19 cellular contexts compared by ENCODE assay signal in the genomic region with DNA sequence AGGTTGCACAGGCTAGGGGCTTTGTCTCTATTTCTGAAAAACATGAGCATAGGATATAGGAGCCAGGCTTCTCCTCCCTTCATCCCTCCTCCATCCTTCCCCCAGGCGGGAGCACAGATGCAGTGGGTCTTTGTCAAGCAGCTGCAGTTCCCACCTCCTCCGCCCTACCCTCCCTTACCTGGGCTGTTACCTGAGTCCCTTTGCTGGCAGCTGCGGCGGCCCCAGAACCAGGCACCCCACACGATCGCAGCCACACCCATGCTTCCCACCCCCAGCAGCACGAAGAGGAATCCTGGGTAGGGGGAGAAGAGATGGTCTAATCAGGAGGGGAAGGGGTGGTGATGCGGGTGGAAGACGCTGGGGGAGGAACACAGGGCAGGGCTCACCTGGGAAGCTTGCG. TPM values are rescaled to one million over a fixed set of nuclear protein-coding genes. Genes with fewer than 3 reads are reported as not detected.
DNase-seq lines count a peak whose midpoint lies in the region; ATAC-seq and TF ChIP-seq lines count a peak whose summit lies in the region.
"Had no signal": no experiment of that assay in that cellular context is flagged by ENCODE, and none has a peak within 500 bp of the region (broad histone marks: within the 10 kb centered on the region; RNA-seq: fewer than 3 reads in every experiment).

No MANE protein-coding gene starts in this region.

- H3K36me3 ChIP-seq in SK-N-SH (replicated peaks in 1 of 2; ENCODE audit: control insufficient read depth in 1 of 2, insufficient read depth in 2 of 2, low read length in 1 of 2) (no peaks in the 10 kb centered on the region), endodermal cell (ENCODE audit: control insufficient read depth, insufficient read depth, low read length) (no peaks in the 10 kb centered on the region)
- H3K36me3 ChIP-seq: HAP-1 had no signal

- ATAC-seq in SK-N-SH treated with all-trans-retinoic acid at 6 μM for 48 hours (no peak), GM19452 (IDR thresholded peaks at IDR 0.05; ENCODE audit: unreplicated experiment) (no peak), GM18511 (IDR thresholded peaks at IDR 0.05; ENCODE audit: unreplicated experiment) (no peak)
- ATAC-seq: A549; CD8-positive, alpha-beta T cell had no signal

- TF ChIP-seq RAD21 in SK-N-SH (IDR thresholded peaks at IDR 0.05; ENCODE audit: low read length): no peak

- POLR2A ChIA-PET in SK-N-SH (lab: Yijun Ruan, JAX): no interaction called here

- H3K27me3 ChIP-seq in SK-N-SH (ENCODE audit: insufficient read depth) (no peaks in the 10 kb centered on the region), endodermal cell (ENCODE audit: control insufficient read depth, insufficient read depth, low read length, poor library complexity, severe bottlenecking) (no peaks in the 10 kb centered on the region)
- H3K27me3 ChIP-seq: BE2C had no signal

- H3K27ac Mint-ChIP-seq in endodermal cell: no peak overlapping the region
- H3K27ac Mint-ChIP-seq: CD8-positive, alpha-beta T cell had no signal

- TF ChIP-seq EP300 in SK-N-SH (IDR thresholded peaks at IDR 0.05; ENCODE audit: borderline replicate concordance in 1 of 2, low read depth in 1 of 2, low read length in 1 of 2): no peak

- no peaks in the 10 kb centered on the region for H3K4me1 Mint-ChIP-seq in endodermal cell

- H2AFZ ChIP-seq in SK-N-SH (ENCODE audit: low read depth): no peak overlapping the region
- H2AFZ ChIP-seq: GM23248 had no signal

- no peak overlapping the region for H3K4me3 Mint-ChIP-seq in endodermal cell
- H3K4me3 Mint-ChIP-seq: CD8-positive, alpha-beta T cell had no signal

- no peak for TF ChIP-seq CTCF in SK-N-SH (IDR thresholded peaks at IDR 0.05)
- TF ChIP-seq CTCF in endodermal cell (conservative IDR thresholded peaks at IDR 0.05): no peak

- no peak overlapping the region for H3K9ac ChIP-seq in SK-N-SH
- H3K9ac ChIP-seq in endodermal cell (ENCODE audit: extremely low read depth, low read length, poor library complexity, severe bottlenecking): no peak overlapping the region
- H3K9ac ChIP-seq: GM23248 had no signal

- CTCF ChIA-PET in SK-N-SH (lab: Yijun Ruan, JAX): interaction anchor here (0.7 to 2.2 kb wide), 2 partner anchors 47 to 59 kb away, joined by 3 to 7 read pairs; partner anchors contain the start of gene YJU2

- no peak overlapping the region for H3K4me2 ChIP-seq in SK-N-SH
- H3K4me2 ChIP-seq: A549 had no signal

- DNase-seq in SK-N-SH: peak; percentile 20
- DNase-seq in NCI-H2171 treated with DMSO at 0.1 percent for 48 hours (lab: John Stamatoyannopoulos, UW): peak; percentile 94
- peak; percentile 62 for DNase-seq in endodermal cell
- DNase-seq in superior temporal gyrus (ENCODE audit: extremely low spot score): no peak
- DNase-seq: BE2C; CD8-positive, alpha-beta T cell; COR-L47; DMS153; DND-41; GDM1; GM23248 had no signal

- H3K9me2 ChIP-seq in SK-N-SH: no peaks in the 10 kb centered on the region

- no peaks in the 10 kb centered on the region for H3K9me3 Mint-ChIP-seq in endodermal cell
- H3K9me3 Mint-ChIP-seq: CD8-positive, alpha-beta T cell had no signal

- H4K20me1 ChIP-seq in SK-N-SH (ENCODE audit: insufficient read depth): no peaks in the 10 kb centered on the region

- H3K4me3 ChIP-seq in SK-N-SH (ENCODE audit: low read depth in 2 of 2, low read length in 1 of 2): no peak overlapping the region
- no peak overlapping the region for H3K4me3 ChIP-seq in endodermal cell (ENCODE audit: low read length)
- H3K4me3 ChIP-seq: A549, GM23248, HAP-1 had no signal

- WGBS in SK-N-SH (ENCODE audit: low lambda C conversion rate): 84% methylated on average over 10 of the region's 10 CpGs
- WGBS in endodermal cell (ENCODE audit: insufficient coverage in 1 of 2, insufficient read length in 1 of 2), 2 experiments: 71 to 92% methylated on average over 2 to 5 of the region's 10 CpGs

- no peak overlapping the region for H3K27ac ChIP-seq in SK-N-SH (ENCODE audit: low read depth in 2 of 2, low read length in 1 of 2)
- H3K27ac ChIP-seq in endodermal cell (ENCODE audit: low read depth, low read length): no peak overlapping the region
- H3K27ac ChIP-seq: A549, C4-2B, GM23248 had no signal

- no peaks in the 10 kb centered on the region for H3K9me3 ChIP-seq in SK-N-SH
- H3K9me3 ChIP-seq in endodermal cell (ENCODE audit: control insufficient read depth, low read length): no peaks in the 10 kb centered on the region
- H3K9me3 ChIP-seq: A549, BE2C, HAP-1 had no signal

- H3K79me2 ChIP-seq in SK-N-SH (ENCODE audit: insufficient read depth): no peaks in the 10 kb centered on the region

- H3K27me3 Mint-ChIP-seq in endodermal cell (ENCODE audit: insufficient read depth): peaks cover 3% of the 10 kb centered on the region

- no peaks in the 10 kb centered on the region for H3F3A ChIP-seq in SK-N-SH (replicated peaks; ENCODE audit: insufficient read depth)

- peaks cover 0 to 17% of the 10 kb centered on the region in 2 experiments; a peak in 1 of 4 replicates for H3K4me1 ChIP-seq in SK-N-SH (ENCODE audit: control insufficient read depth in 1 of 2, insufficient read depth in 2 of 2, low read depth in 1 of 2, low read length in 1 of 2)
- no peaks in the 10 kb centered on the region for H3K4me1 ChIP-seq in endodermal cell (ENCODE audit: control insufficient read depth, insufficient read depth, low read length)
- H3K4me1 ChIP-seq: A549, HAP-1 had no signal

- no peaks in the 10 kb centered on the region for H3K36me3 Mint-ChIP-seq in endodermal cell (ENCODE audit: low read depth)

TF ChIP-seq in SK-N-SH, 30 proteins besides CTCF, POLR2A, EP300 and RAD21 (continues in another document):
- no peak for TF ChIP-seq MXI1 (IDR thresholded peaks at IDR 0.05; ENCODE audit: low read depth, low read length)

TF ChIP-seq in SK-N-SH treated with all-trans-retinoic acid at 6 μM for 48 hours, 23 proteins besides CTCF, POLR2A, EP300 and RAD21 (continues in another document):
- TF ChIP-seq ZFP30 (CRISPR knock-in tag; IDR thresholded peaks at IDR 0.05) (no peak), PPARA (CRISPR knock-in tag; IDR thresholded peaks at IDR 0.05; ENCODE audit: borderline replicate concordance) (no peak)
- TF ChIP-seq, protein P1, sequence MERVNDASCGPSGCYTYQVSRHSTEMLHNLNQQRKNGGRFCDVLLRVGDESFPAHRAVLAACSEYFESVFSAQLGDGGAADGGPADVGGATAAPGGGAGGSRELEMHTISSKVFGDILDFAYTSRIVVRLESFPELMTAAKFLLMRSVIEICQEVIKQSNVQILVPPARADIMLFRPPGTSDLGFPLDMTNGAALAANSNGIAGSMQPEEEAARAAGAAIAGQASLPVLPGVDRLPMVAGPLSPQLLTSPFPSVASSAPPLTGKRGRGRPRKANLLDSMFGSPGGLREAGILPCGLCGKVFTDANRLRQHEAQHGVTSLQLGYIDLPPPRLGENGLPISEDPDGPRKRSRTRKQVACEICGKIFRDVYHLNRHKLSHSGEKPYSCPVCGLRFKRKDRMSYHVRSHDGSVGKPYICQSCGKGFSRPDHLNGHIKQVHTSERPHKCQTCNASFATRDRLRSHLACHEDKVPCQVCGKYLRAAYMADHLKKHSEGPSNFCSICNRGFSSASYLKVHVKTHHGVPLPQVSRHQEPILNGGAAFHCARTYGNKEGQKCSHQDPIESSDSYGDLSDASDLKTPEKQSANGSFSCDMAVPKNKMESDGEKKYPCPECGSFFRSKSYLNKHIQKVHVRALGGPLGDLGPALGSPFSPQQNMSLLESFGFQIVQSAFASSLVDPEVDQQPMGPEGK (CRISPR knock-in tag; IDR thresholded peaks at IDR 0.05; ENCODE audit: borderline replicate concordance): no peak
- TF ChIP-seq, protein P2, sequence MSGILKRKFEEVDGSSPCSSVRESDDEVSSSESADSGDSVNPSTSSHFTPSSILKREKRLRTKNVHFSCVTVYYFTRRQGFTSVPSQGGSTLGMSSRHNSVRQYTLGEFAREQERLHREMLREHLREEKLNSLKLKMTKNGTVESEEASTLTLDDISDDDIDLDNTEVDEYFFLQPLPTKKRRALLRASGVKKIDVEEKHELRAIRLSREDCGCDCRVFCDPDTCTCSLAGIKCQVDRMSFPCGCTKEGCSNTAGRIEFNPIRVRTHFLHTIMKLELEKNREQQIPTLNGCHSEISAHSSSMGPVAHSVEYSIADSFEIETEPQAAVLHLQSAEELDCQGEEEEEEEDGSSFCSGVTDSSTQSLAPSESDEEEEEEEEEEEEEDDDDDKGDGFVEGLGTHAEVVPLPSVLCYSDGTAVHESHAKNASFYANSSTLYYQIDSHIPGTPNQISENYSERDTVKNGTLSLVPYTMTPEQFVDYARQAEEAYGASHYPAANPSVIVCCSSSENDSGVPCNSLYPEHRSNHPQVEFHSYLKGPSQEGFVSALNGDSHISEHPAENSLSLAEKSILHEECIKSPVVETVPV (CRISPR knock-in tag; IDR thresholded peaks at IDR 0.05): no peak

RNA-seq across cellular contexts. Expression of gene TMIGD2, which starts 7.8 kb away (rescaled TPM):
- 0.06 TPM in 1 of 2 replicates, not detected in the other for polyA plus RNA-seq in SK-N-SH (2012; rRNA removed)
- 0.03 and 0.21 TPM in 2 replicates for polyA plus RNA-seq in SK-N-SH (2012; cell fraction: cytosol; rRNA removed)
- polyA plus RNA-seq in SK-N-SH (2012; cell fraction: nucleus; rRNA removed): not detected in 2 replicates
- under 1 TPM; 0.58 to 0.70 TPM for total RNA-seq in endodermal cell
- 0.93 TPM for polyA plus RNA-seq in endodermal cell (2013, experiment 1 of 2)
- 0.87 TPM for polyA plus RNA-seq in endodermal cell (2013, experiment 2 of 2)
- total RNA-seq: GM23248, HT1080 had no signal
- polyA plus RNA-seq: A549, AG04450, GM23248 had no signal

RNA-seq across cellular contexts. Expression of gene FSD1, which starts 10.0 kb away (rescaled TPM):
- 46.7 and 49.0 TPM in 2 replicates for polyA plus RNA-seq in SK-N-SH (2012; rRNA removed)
- 18.6 and 33.9 TPM in 2 replicates for polyA plus RNA-seq in SK-N-SH (2012; cell fraction: cytosol; rRNA removed)
- polyA plus RNA-seq in SK-N-SH (2012; cell fraction: nucleus; rRNA removed): 90.3 and 101 TPM in 2 replicates
- 10 to 100 TPM; 33.3 to 37.9 TPM for total RNA-seq in endodermal cell
- 66.1 TPM for polyA plus RNA-seq in endodermal cell (2013, experiment 1 of 2)
- 53.5 TPM for polyA plus RNA-seq in endodermal cell (2013, experiment 2 of 2)

RNA-seq across cellular contexts. Expression of gene SHD, which starts 15.3 kb away (rescaled TPM):
- 3.1 and 6.9 TPM in 2 replicates for polyA plus RNA-seq in SK-N-SH (2012; rRNA removed)
- 3.0 and 7.6 TPM in 2 replicates for polyA plus RNA-seq in SK-N-SH (2012; cell fraction: cytosol; rRNA removed)
- polyA plus RNA-seq in SK-N-SH (2012; cell fraction: nucleus; rRNA removed): 8.5 and 32.8 TPM in 2 replicates
- 1 to 10 TPM; 2.8 to 6.6 TPM for total RNA-seq in endodermal cell
- polyA plus RNA-seq in endodermal cell (2013, experiment 1 of 2): 10.1 TPM
- 9.9 TPM for polyA plus RNA-seq in endodermal cell (2013, experiment 2 of 2)
- total RNA-seq: GM23248, HT1080 had no signal
- polyA plus RNA-seq: AG04450, GM23248 had no signal

RNA-seq across cellular contexts. Expression of gene STAP2, which starts 44.2 kb away (rescaled TPM):
- polyA plus RNA-seq in SK-N-SH (2012; rRNA removed): 6.0 and 7.6 TPM in 2 replicates
- polyA plus RNA-seq in SK-N-SH (2012; cell fraction: cytosol; rRNA removed): 2.8 and 2.9 TPM in 2 replicates
- polyA plus RNA-seq in SK-N-SH (2012; cell fraction: nucleus; rRNA removed): 5.6 and 6.1 TPM in 2 replicates
- total RNA-seq in endodermal cell: 10 to 100 TPM; 12.7 to 13.3 TPM
- polyA plus RNA-seq in endodermal cell (2013, experiment 1 of 2): 10.3 TPM
- 9.6 TPM for polyA plus RNA-seq in endodermal cell (2013, experiment 2 of 2)

RNA-seq across cellular contexts. Expression of gene YJU2, which starts 47.5 kb away (rescaled TPM):
- 25.3 and 29.0 TPM in 2 replicates for polyA plus RNA-seq in SK-N-SH (2012; rRNA removed)
- 19.2 and 22.0 TPM in 2 replicates for polyA plus RNA-seq in SK-N-SH (2012; cell fraction: cytosol; rRNA removed)
- 18.9 and 21.1 TPM in 2 replicates for polyA plus RNA-seq in SK-N-SH (2012; cell fraction: nucleus; rRNA removed)
- 10 to 100 TPM; 15.8 to 16.4 TPM for total RNA-seq in endodermal cell
- 19.3 TPM for polyA plus RNA-seq in endodermal cell (2013, experiment 1 of 2)
- 19.0 TPM for polyA plus RNA-seq in endodermal cell (2013, experiment 2 of 2)
